ENCODE assay signal across 28 cellular contexts in the genomic region with DNA sequence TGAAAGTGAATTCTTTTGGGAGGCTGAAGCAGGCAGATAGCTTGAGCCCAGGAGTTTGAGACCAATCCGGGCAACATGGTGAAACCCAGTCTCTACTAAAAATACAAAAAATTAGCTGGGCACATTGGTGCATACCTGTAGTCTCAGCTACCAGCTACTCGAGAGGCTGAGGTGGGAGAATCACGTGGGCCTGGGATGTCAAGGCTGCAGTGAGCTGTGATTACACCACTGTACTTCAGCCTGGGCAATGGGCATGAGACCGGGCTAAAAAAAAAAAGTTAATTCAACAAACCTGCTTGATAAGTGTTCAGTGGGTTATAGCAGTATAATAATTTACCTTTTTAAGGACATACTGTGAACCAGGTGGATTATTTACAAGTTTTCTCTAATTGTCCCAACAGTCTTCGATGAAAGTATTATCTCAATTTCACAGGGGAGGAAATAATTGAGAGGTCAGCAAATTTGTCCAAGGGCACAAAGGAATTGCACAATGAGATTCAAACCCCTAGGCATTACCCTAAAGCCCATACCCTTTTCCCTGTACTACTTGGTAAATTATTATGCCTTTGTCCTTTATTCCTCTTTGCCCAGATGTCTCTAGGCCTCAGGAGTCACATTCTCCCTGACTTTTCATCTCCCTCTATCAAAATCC.
"Had no signal": no experiment of that assay in that cellular context is flagged by ENCODE, and none has a peak within 500 bp of the region (broad histone marks: within the 10 kb centered on the region; RNA-seq: fewer than 3 reads in every experiment).

No MANE protein-coding gene starts in this region.

- H3K36me3 ChIP-seq: brain microvascular endothelial cell had no signal

- H3K27ac Mint-ChIP-seq: activated CD4-positive, alpha-beta T cell treated with anti-CD3 and anti-CD28 coated beads, Interleukin-2, amount 10 ng/mL, durations not matched to agents 24 days and 14 days; activated CD8-positive, alpha-beta T cell treated with anti-CD3 and anti-CD28 coated beads for 36 hours; activated naive CD8-positive, alpha-beta T cell treated with anti-CD3 and anti-CD28 coated beads for 36 hours; activated T-helper 17 cell treated with anti-CD3 and anti-CD28 coated beads, Interleukin-2, amount 50 U/mL, for 72 hours; T-helper 2 cell treated with Interferon-gamma antibody and Interleukin-4, amounts not matched to agents 5 μg/mL and 100 μg/mL, for 36 hours had no signal

- H3K27ac ChIP-seq: brain microvascular endothelial cell, PC-9, RWPE1 had no signal

- H3K4me3 ChIP-seq: PC-9 had no signal

- FAIRE-seq: RCC 7860, TTC549 had no signal

- H3K36me3 Mint-ChIP-seq: activated naive CD8-positive, alpha-beta T cell treated with anti-CD3 and anti-CD28 coated beads for 36 hours had no signal

- ATAC-seq: activated CD8-positive, alpha-beta T cell treated with anti-CD3 and anti-CD28 coated beads for 36 hours had no signal

- H3K4me3 Mint-ChIP-seq: activated CD4-positive, alpha-beta T cell treated with anti-CD3 and anti-CD28 coated beads, Interleukin-2, amount 10 ng/mL, durations not matched to agents 24 days and 14 days; activated CD8-positive, alpha-beta T cell treated with anti-CD3 and anti-CD28 coated beads for 36 hours; activated naive CD8-positive, alpha-beta T cell treated with anti-CD3 and anti-CD28 coated beads for 36 hours; activated T-helper 17 cell treated with anti-CD3 and anti-CD28 coated beads, Interleukin-2, amount 50 U/mL, for 72 hours; T-helper 2 cell treated with Interferon-gamma antibody and Interleukin-4, amounts not matched to agents 5 μg/mL and 100 μg/mL, for 36 hours had no signal

- H2AFZ ChIP-seq: PC-9 had no signal

- DNase-seq: activated CD4-positive, alpha-beta T cell treated with anti-CD3 and anti-CD28 coated beads, Interleukin-2, amount 10 ng/mL, durations not matched to agents 24 days and 14 days; activated CD4-positive, alpha-beta T cell treated with anti-CD3 and anti-CD28 coated beads, Interleukin-2, amount 50 U/mL, for 4 hours; activated CD8-positive, alpha-beta T cell treated with anti-CD3 and anti-CD28 coated beads for 36 hours; activated effector memory CD4-positive, alpha-beta T cell treated with anti-CD3 and anti-CD28 coated beads, Interleukin-2, amount 50 U/mL, for 16 hours; activated naive CD4-positive, alpha-beta T cell; activated naive CD4-positive, alpha-beta T cell treated with anti-CD3 and anti-CD28 coated beads, Interleukin-2, amount 50 U/mL, for 16 hours; activated naive CD8-positive, alpha-beta T cell treated with anti-CD3 and anti-CD28 coated beads for 36 hours; activated T-cell treated with anti-CD3 and anti-CD28 coated beads, Interleukin-2, amount 50 U/mL, for 1 hour; activated T-cell treated with anti-CD3 and anti-CD28 coated beads, Interleukin-2, amount 50 U/mL, for 72 hours; amniotic stem cell; aorta; brain microvascular endothelial cell; central memory CD4-positive, alpha-beta T cell; Karpas-422; NCI-H1105; NCI-H1417 treated with DMSO at 0.1 percent for 48 hours; NCI-H2081; NCI-H2171 treated with DMSO at 0.1 percent for 48 hours; NCI-H345; NCI-H524 treated with DMSO at 0.1 percent for 48 hours; Right ventricle myocardium superior; SW 1271 had no signal

- H3K9me3 Mint-ChIP-seq: activated CD4-positive, alpha-beta T cell treated with anti-CD3 and anti-CD28 coated beads, Interleukin-2, amount 10 ng/mL, durations not matched to agents 24 days and 14 days; activated CD8-positive, alpha-beta T cell treated with anti-CD3 and anti-CD28 coated beads for 36 hours; activated naive CD8-positive, alpha-beta T cell treated with anti-CD3 and anti-CD28 coated beads for 36 hours; activated T-cell treated with anti-CD3 and anti-CD28 coated beads, Interleukin-2, amount 50 U/mL, for 72 hours; activated T-helper 17 cell treated with anti-CD3 and anti-CD28 coated beads, Interleukin-2, amount 50 U/mL, for 72 hours; T-helper 2 cell treated with Interferon-gamma antibody and Interleukin-4, amounts not matched to agents 5 μg/mL and 100 μg/mL, for 36 hours had no signal

- H3K27me3 ChIP-seq: brain microvascular endothelial cell had no signal

- H3K4me2 ChIP-seq: PC-9 had no signal
